14 cellular contexts compared by ENCODE assay signal in the genomic region with DNA sequence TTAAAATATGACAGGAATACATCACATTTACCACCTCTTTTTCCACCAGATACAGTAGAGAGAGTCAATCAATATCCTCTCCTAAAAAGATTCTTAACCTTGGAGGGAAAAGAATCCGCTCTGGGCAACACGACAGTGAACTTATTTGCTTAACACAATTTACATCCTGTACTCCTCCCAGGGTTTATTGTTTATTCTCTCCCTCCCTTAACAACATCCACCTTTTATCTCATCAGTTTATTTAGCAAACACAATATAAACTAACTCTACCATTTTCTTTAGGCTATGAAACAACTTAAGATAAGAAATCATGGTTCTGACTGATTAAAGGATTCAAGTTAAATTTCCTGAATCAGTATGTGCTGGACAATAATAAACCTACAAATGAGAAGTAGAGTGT. TPM values are rescaled to one million over a fixed set of nuclear protein-coding genes. Genes with fewer than 3 reads are reported as not detected.
DNase-seq lines count a peak whose midpoint lies in the region; ATAC-seq, FAIRE-seq and TF ChIP-seq lines count a peak whose summit lies in the region.
"Had no signal": no experiment of that assay in that cellular context is flagged by ENCODE, and none has a peak within 500 bp of the region (broad histone marks: within the 10 kb centered on the region; RNA-seq: fewer than 3 reads in every experiment).

No MANE protein-coding gene starts in this region.

- TF ChIP-seq CTCF in foreskin keratinocyte (conservative IDR thresholded peaks at IDR 0.05) = no peak

- peak; percentile 21 for ATAC-seq in GM18502 (IDR thresholded peaks at IDR 0.05; ENCODE audit: poor library complexity, unreplicated experiment)
- peak; percentile 20 for ATAC-seq in GM21360 (IDR thresholded peaks at IDR 0.05; ENCODE audit: unreplicated experiment)
- peak; percentile 9 for ATAC-seq in HG03432 (IDR thresholded peaks at IDR 0.05; ENCODE audit: unreplicated experiment)
- ATAC-seq in GM18519 (IDR thresholded peaks at IDR 0.05; ENCODE audit: low FRiP score, unreplicated experiment) = no peak
- ATAC-seq in foreskin keratinocyte = no peak

- peak; percentile 45 for FAIRE-seq in islet of Langerhans (lab: Jason Lieb, UNC)
- FAIRE-seq: TTC549 had no signal

- H3K4me1 ChIP-seq in foreskin keratinocyte = peaks cover 7% of the 10 kb centered on the region

- DNase-seq in inferior parietal cortex (ENCODE audit: extremely low spot score) (no peak), foreskin keratinocyte (no peak)
- DNase-seq: activated naive CD4-positive, alpha-beta T cell treated with anti-CD3 and anti-CD28 coated beads for 36 hours; CD4-positive, CD25-positive, alpha-beta regulatory T cell; NCI-H524 treated with DMSO at 0.1 percent for 48 hours; nucleus accumbens; Right ventricle myocardium superior had no signal

- H3K27me3 ChIP-seq in foreskin keratinocyte = no peaks in the 10 kb centered on the region
- H3K27me3 ChIP-seq: cardiac muscle cell had no signal

- no peak overlapping the region for H3K27ac ChIP-seq in foreskin keratinocyte
- H3K27ac ChIP-seq: cardiac muscle cell had no signal

RNA-seq across cellular contexts. Expression of a gene that starts 50.9 kb away (rescaled TPM):
- total RNA-seq in foreskin keratinocyte = 18.3 and 24.7 TPM in 2 replicates
- polyA plus RNA-seq in foreskin keratinocyte = 4.5 and 7.4 TPM in 2 replicates

RNA-seq across cellular contexts. Expression of a gene that starts 51.2 kb away (rescaled TPM):
- total RNA-seq in foreskin keratinocyte = 20.1 and 20.8 TPM in 2 replicates
- polyA plus RNA-seq in foreskin keratinocyte = 2.3 and 2.9 TPM in 2 replicates

Comparison
In these comparisons a context has a peak if more than half of its experiments do, and no peak if none do; other contexts are left out.
1. ATAC-seq: peak in GM18502 (single experiment), GM21360 (single experiment) and HG03432 (single experiment); none in GM18519 (single experiment) and foreskin keratinocyte (single experiment).